ENCODE assay signal across 12 cellular contexts in the genomic region with DNA sequence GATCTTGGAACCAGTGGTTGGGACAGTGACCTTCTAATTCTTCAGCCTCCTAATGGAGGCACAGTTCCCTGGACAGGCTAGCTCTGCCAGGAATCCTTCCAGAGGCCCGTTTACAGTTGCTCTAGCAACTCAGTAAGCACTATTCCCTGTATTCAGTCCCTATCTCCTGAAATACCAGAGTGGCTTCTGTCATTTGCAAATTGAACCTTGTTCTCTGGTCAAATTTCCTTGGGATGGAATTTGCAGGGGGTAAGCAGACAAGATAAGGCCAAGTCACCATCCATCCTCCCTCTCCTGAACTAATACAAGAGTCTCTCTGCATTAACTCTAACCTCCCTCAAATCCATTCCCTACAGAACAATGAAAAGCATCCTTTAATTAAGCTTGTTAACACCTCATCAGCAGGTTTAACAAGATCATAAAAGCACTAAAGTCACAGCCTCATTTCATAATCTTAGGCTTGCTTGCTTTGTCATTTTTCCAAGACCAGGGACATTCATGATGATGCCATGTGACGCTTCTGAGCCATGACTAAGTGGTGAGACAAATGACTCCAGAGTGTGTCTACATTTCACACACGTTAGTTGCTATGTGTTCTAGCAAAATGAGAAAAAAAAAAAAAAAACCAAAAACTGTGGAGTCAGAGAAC. TPM values are rescaled to one million over a fixed set of nuclear protein-coding genes. Genes with fewer than 3 reads are reported as not detected.
DNase-seq lines count a peak whose midpoint lies in the region; TF ChIP-seq lines count a peak whose summit lies in the region.
"Had no signal": no experiment of that assay in that cellular context is flagged by ENCODE, and none has a peak within 500 bp of the region (broad histone marks: within the 10 kb centered on the region; RNA-seq: fewer than 3 reads in every experiment).

No MANE protein-coding gene starts in this region.

- no peak for TF ChIP-seq CTCF in esophagus squamous epithelium (IDR thresholded peaks at IDR 0.05)

- H3K27me3 ChIP-seq in esophagus squamous epithelium, result no peaks in the 10 kb centered on the region

- H3K36me3 ChIP-seq in esophagus squamous epithelium, result no peaks in the 10 kb centered on the region
- H3K36me3 ChIP-seq: prostate gland had no signal

- H3K4me1 ChIP-seq in esophagus squamous epithelium, result peaks cover 44 to 100% (median 46%) of the 10 kb centered on the region in 3 donors
- H3K4me1 ChIP-seq: prostate gland had no signal

- peak overlapping the region; percentile 32 to 83 (median 73) for H3K27ac ChIP-seq in esophagus squamous epithelium
- H3K27ac ChIP-seq in skin epidermis, result peak overlapping the region in 14 of 21 experiments; percentile 26 to 70 (median 50)
- H3K27ac ChIP-seq: prostate gland had no signal

- 24 to 39% methylated on average over 3 of the region's 3 CpGs for WGBS in esophagus squamous epithelium, 2 donors

- TF ChIP-seq POLR2A in esophagus squamous epithelium (IDR thresholded peaks at IDR 0.05), result no peak

- DNase-seq in NCI-H1417 (lab: John Stamatoyannopoulos, UW) (peak in 2 of 3 experiments; percentile 47 to 64), NCI-H1417 treated with DMSO at 0.1 percent for 48 hours (lab: John Stamatoyannopoulos, UW) (no peak), NCI-H82 treated with DMSO at 0.1 percent for 48 hours (lab: John Stamatoyannopoulos, UW; ENCODE audit: unreplicated experiment) (peak; percentile 46), esophagus squamous epithelium (lab: John Stamatoyannopoulos, UW) (no peak), islet precursor cell (no peak), D341Med (ENCODE audit: low spot score) (no peak), AG08396 (ENCODE audit: low spot score) (no peak)
- DNase-seq: 8988T, KG1, kidney glomerular epithelial cell had no signal

- H3K9me3 ChIP-seq in esophagus squamous epithelium, result no peaks in the 10 kb centered on the region
- H3K9me3 ChIP-seq: prostate gland had no signal

- intact Hi-C loops in esophagus squamous epithelium (cut with DNase I), result no loop called here

- H3K4me3 ChIP-seq in esophagus squamous epithelium (no peak overlapping the region), skin epidermis (no peak overlapping the region)
- H3K4me3 ChIP-seq: prostate gland had no signal

RNA-seq across cellular contexts. Expression of a gene that starts 37.1 kb away (rescaled TPM):
- total RNA-seq in esophagus squamous epithelium, result 10 to 100 TPM; 26.6 to 42.6 (median 37.6) TPM

Comparison
In these comparisons a context has a peak if more than half of its experiments do, and no peak if none do; other contexts are left out.
1. DNase-seq: peak in NCI-H1417 (2 of 3) and NCI-H82 treated with DMSO at 0.1 percent for 48 hours (single experiment); none in NCI-H1417 treated with DMSO at 0.1 percent for 48 hours (single experiment), esophagus squamous epithelium (single experiment), islet precursor cell (single experiment), D341Med (single experiment) and AG08396 (single experiment).